Comparison of ENCODE assay signal across 2 cellular contexts in genomic region chr12:6958609-6959375, GRCh38.
TF ChIP-seq lines count a peak whose summit lies in the region.

No MANE protein-coding gene starts in this region.

TF ChIP-seq in liver, 16 proteins besides CTCF, POLR2A, EP300 and RAD21:
- TF ChIP-seq REST (IDR thresholded peaks at IDR 0.05) (no peak), NR2F2 (IDR thresholded peaks at IDR 0.05) (peak; percentile 27), TAF1 (conservative IDR thresholded peaks at IDR 0.05) (no peak), MAX (IDR thresholded peaks at IDR 0.05) (no peak), SP1 (IDR thresholded peaks at IDR 0.05) (no peak)

TF ChIP-seq in HepG2, 621 proteins besides CTCF, POLR2A, EP300 and RAD21:
- TF ChIP-seq ZFP90 (CRISPR knock-in tag; IDR thresholded peaks at IDR 0.05; ENCODE audit: borderline replicate concordance) (no peak), ZNF563 (CRISPR knock-in tag; IDR thresholded peaks at IDR 0.05) (no peak), ATAD3A (CRISPR knock-in tag; IDR thresholded peaks at IDR 0.05) (no peak), ZNF253 (CRISPR knock-in tag; IDR thresholded peaks at IDR 0.05; ENCODE audit: borderline replicate concordance) (no peak), DZIP1 (CRISPR knock-in tag; IDR thresholded peaks at IDR 0.05) (no peak), ELF3 (CRISPR knock-in tag; IDR thresholded peaks at IDR 0.05) (no peak), E2F5 (CRISPR knock-in tag; conservative IDR thresholded peaks at IDR 0.05) (no peak), ZNF572 (CRISPR knock-in tag; IDR thresholded peaks at IDR 0.05) (no peak), ZBTB46 (CRISPR knock-in tag; IDR thresholded peaks at IDR 0.05; ENCODE audit: borderline replicate concordance) (no peak), PHF8 (CRISPR knock-in tag; IDR thresholded peaks at IDR 0.05) (no peak), ZNF513 (CRISPR knock-in tag; conservative IDR thresholded peaks at IDR 0.05) (no peak), FOXC1 (CRISPR knock-in tag; IDR thresholded peaks at IDR 0.05; ENCODE audit: borderline replicate concordance) (no peak), ZNF317 (CRISPR knock-in tag; IDR thresholded peaks at IDR 0.05) (no peak), TCF12 (IDR thresholded peaks at IDR 0.05) (no peak), TCF12 (CRISPR knock-in tag; IDR thresholded peaks at IDR 0.05) (no peak), ZNF614 (CRISPR knock-in tag; IDR thresholded peaks at IDR 0.05; ENCODE audit: borderline replicate concordance) (no peak), ZSCAN25 (CRISPR knock-in tag; IDR thresholded peaks at IDR 0.05) (no peak)
TF ChIP-seq in HepG2: peak in this region for 0.
